Comparison of ENCODE assay signal across 14 cellular contexts in the genomic region with DNA sequence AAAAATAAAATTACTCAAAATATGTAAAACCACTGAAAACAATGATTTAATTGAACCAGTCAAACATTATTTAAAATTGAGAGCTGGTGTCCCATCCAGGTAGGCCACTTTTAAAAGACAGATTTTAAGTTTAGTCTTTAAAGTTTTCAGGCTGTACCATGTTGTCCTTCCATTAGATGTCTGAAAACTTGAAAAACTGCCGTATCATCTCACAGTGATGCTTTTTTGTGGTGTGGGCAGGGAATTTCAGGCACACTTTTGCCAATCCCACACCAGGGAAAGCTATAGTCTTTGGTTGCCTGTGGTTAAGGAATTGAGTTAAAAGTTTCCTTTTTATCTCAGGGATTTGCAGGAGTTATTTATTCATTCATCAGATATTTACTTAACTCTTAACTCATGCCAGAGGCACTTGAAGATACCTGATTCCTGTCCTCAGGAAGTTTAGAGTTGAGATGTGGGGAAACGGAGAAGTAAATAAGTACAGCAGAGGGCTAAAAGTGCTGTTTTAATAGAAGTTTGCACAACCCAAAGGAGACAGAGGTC. TPM values are rescaled to one million over a fixed set of nuclear protein-coding genes. Genes with fewer than 3 reads are reported as not detected.
DNase-seq lines count a peak whose midpoint lies in the region; ATAC-seq, FAIRE-seq and TF ChIP-seq lines count a peak whose summit lies in the region.
"Had no signal": no experiment of that assay in that cellular context is flagged by ENCODE, and none has a peak within 500 bp of the region (broad histone marks: within the 10 kb centered on the region; RNA-seq: fewer than 3 reads in every experiment).

No MANE protein-coding gene starts in this region.

- H3K4me1 Mint-ChIP-seq in CD4-positive, alpha-beta T cell (ENCODE audit: low read depth), result peaks cover 47% of the 10 kb centered on the region
- peaks cover 52% of the 10 kb centered on the region for H3K4me1 Mint-ChIP-seq in nephron

- no peak overlapping the region for H2AK9ac ChIP-seq in IMR-90 (replicated peaks; ENCODE audit: low read depth, low read length, poor library complexity)

- SMC1A ChIA-PET in GM12878 (lab: Charles Lee; ENCODE audit: uncharacterized antibody, unreplicated experiment), result interaction anchor here (0.8 to 2.2 kb wide), 4 partner anchors 12 to 96 kb away, joined by 4 to 10 read pairs (median 8); no protein-coding TSS in a partner anchor

- H2BK120ac ChIP-seq in IMR-90 (ENCODE audit: low read depth, low read length), result no peak overlapping the region

- no peak overlapping the region for H4K91ac ChIP-seq in IMR-90 (ENCODE audit: insufficient read depth, low read depth, low read length)

- H3K9ac ChIP-seq in IMR-90 (ENCODE audit: low read depth, low read length) (no peak overlapping the region), GM12878 (ENCODE audit: control insufficient read depth, insufficient read depth, low read length) (no peak overlapping the region)

- ATAC-seq in CD4-positive, alpha-beta T cell (ENCODE audit: poor library complexity), result no peak
- ATAC-seq in IMR-90 (ENCODE audit: low read depth) (no peak), GM12878 (no peak), GM18519 (IDR thresholded peaks at IDR 0.05; ENCODE audit: low FRiP score, unreplicated experiment) (no peak), heart right ventricle (no peak), HG02970 (IDR thresholded peaks at IDR 0.05; ENCODE audit: low FRiP score, unreplicated experiment) (no peak)
- ATAC-seq: stimulated activated naive CD8-positive, alpha-beta T cell treated with anti-CD3 and anti-CD28 coated beads, Interleukin-15, amount 100 ng/mL, for 72 hours had no signal

- H3K9me1 ChIP-seq in IMR-90 (ENCODE audit: insufficient read depth, low read length), result peaks cover 16% of the 10 kb centered on the region

- no peak overlapping the region for H2AFZ ChIP-seq in IMR-90 (replicated peaks; ENCODE audit: low read length, poor library complexity)
- no peak overlapping the region for H2AFZ ChIP-seq in GM12878 (ENCODE audit: control insufficient read depth, low read depth, low read length)

- H3K27me3 ChIP-seq in CD4-positive, alpha-beta T cell (ENCODE audit: control insufficient read depth, insufficient read depth, low read length), result no peaks in the 10 kb centered on the region
- H3K27me3 ChIP-seq in IMR-90 (ENCODE audit: control insufficient read depth, insufficient read depth, low read length), result no peaks in the 10 kb centered on the region
- no peaks in the 10 kb centered on the region for H3K27me3 ChIP-seq in GM12878 (replicated peaks in 1 of 2; ENCODE audit: control insufficient read depth in 2 of 2, insufficient read depth in 2 of 2, low read length in 1 of 2)
- H3K27me3 ChIP-seq in heart right ventricle, result no peaks in the 10 kb centered on the region
- H3K27me3 ChIP-seq: adrenal gland had no signal

- peaks cover 3 to 55% of the 10 kb centered on the region in 2 experiments for H3K79me1 ChIP-seq in IMR-90 (ENCODE audit: low read depth in 1 of 2, low read length in 2 of 2)

- peaks cover 30% of the 10 kb centered on the region for H3K79me2 ChIP-seq in GM12878 (ENCODE audit: control insufficient read depth, insufficient read depth, low read length)

- H3K4me3 Mint-ChIP-seq in CD4-positive, alpha-beta T cell, result peak overlapping the region; percentile 55
- peak overlapping the region in 2 of 3 experiments; percentile 2 to 37 for H3K4me3 Mint-ChIP-seq in nephron

- no peak for FAIRE-seq in GM12878 (lab: Jason Lieb, UNC)
- FAIRE-seq: frontal cortex had no signal

- no peak overlapping the region for H3K27ac ChIP-seq in CD4-positive, alpha-beta T cell (ENCODE audit: low read depth, low read length)
- H3K27ac ChIP-seq in IMR-90 (ENCODE audit: insufficient read depth, low read length) (no peak overlapping the region; the same call in 1 of the 2 replicates), GM12878 (ENCODE audit: control insufficient read depth, insufficient read depth) (no peak overlapping the region), heart right ventricle (no peak overlapping the region)
- H3K27ac ChIP-seq: adrenal gland had no signal

- CTCF ChIA-PET in CD4-positive, alpha-beta T cell (lab: Charles Lee), result no interaction called here
- CTCF ChIA-PET in IMR-90 (lab: Yijun Ruan, JAX), result no interaction called here
- CTCF ChIA-PET in GM12878 (lab: Yijun Ruan, JAX), result interaction anchor here (1.2 kb wide), 1 partner anchor 40 kb away, joined by 5 read pairs; no protein-coding TSS in a partner anchor

- WGBS in IMR-90 (ENCODE audit: extremely low coverage in 2 of 2, insufficient read length in 1 of 2), 2 experiments, result 75% methylated on average over 1 of the region's 2 CpGs; no CpG with 5 or more reads in 1 of the 2 experiments
- WGBS in GM12878 (ENCODE audit: insufficient coverage, insufficient replicate concordance, low lambda C conversion rate, missing lambda C conversion rate), result 96% methylated on average over 2 of the region's 2 CpGs
- WGBS in heart right ventricle, 2 donors, result 87 to 91% methylated on average over 2 of the region's 2 CpGs

- no peaks in the 10 kb centered on the region for H3K9me3 ChIP-seq in CD4-positive, alpha-beta T cell (ENCODE audit: control insufficient read depth, low read length)
- H3K9me3 ChIP-seq in IMR-90 (ENCODE audit: control insufficient read depth, insufficient read depth, low read length) (no peaks in the 10 kb centered on the region), GM12878 (replicated peaks; ENCODE audit: control insufficient read depth, insufficient read depth, low read length) (no peaks in the 10 kb centered on the region), heart right ventricle (no peaks in the 10 kb centered on the region)
- H3K9me3 ChIP-seq: adrenal gland had no signal

- no TSS peak for BruUV-seq in IMR-90 (replicated peaks; lab: Mats Ljungman, UMichigan)
- BruUV-seq in GM12878 (replicated peaks; lab: Mats Ljungman, UMichigan), result no TSS peak

- H3K14ac ChIP-seq in IMR-90 (replicated peaks; ENCODE audit: low read depth, low read length), result no peak overlapping the region; the same call in 1 of the 2 replicates

- H3K36me3 ChIP-seq in IMR-90 (ENCODE audit: control insufficient read depth, insufficient read depth, low read length) (0 out of 2 replicates have a peak, but pooled peaks cover 2% of the 10 kb centered on the region), GM12878 (ENCODE audit: control insufficient read depth in 2 of 2, insufficient read depth in 2 of 2, low read length in 1 of 2) (no peaks in the 10 kb centered on the region), heart right ventricle (no peaks in the 10 kb centered on the region)
- H3K36me3 ChIP-seq: adrenal gland had no signal

- in situ Hi-C loops in IMR-90 (cut with MboI; ENCODE audit: low sequenced_read_pairs) (no loop called here), GM12878 (cut with MboI) (no loop called here)

- H3K4ac ChIP-seq in IMR-90 (ENCODE audit: low read depth, low read length), result no peak overlapping the region

- POLR2A ChIA-PET in CD4-positive, alpha-beta T cell (lab: Charles Lee), result interaction anchor here (0.6 to 1.0 kb wide), 3 partner anchors 24 to 254 kb away, joined by 3 read pairs; no protein-coding TSS in a partner anchor
- POLR2A ChIA-PET in IMR-90 (lab: Charles Lee; ENCODE audit: unreplicated experiment) (interaction anchor here (0.7 kb wide), 1 partner anchor 86 kb away, joined by 12 read pairs; no protein-coding TSS in a partner anchor), GM12878 (lab: Charles Lee) (no interaction called here)

- H3K56ac ChIP-seq in IMR-90 (ENCODE audit: extremely low read depth, insufficient read depth, low read length), result no peak overlapping the region

- H4K5ac ChIP-seq in IMR-90 (ENCODE audit: low read depth, low read length), result no peak overlapping the region

- no peak overlapping the region for H2BK20ac ChIP-seq in IMR-90 (ENCODE audit: low read depth, low read length)

- no peak overlapping the region for H2BK15ac ChIP-seq in IMR-90 (ENCODE audit: low read depth, low read length)

- H3K4me2 ChIP-seq in IMR-90 (ENCODE audit: low read depth, low read length), result peak overlapping the region; percentile 30; the same call in 1 of the 2 replicates
- H3K4me2 ChIP-seq in GM12878 (ENCODE audit: control insufficient read depth, insufficient read depth), result peak overlapping the region; percentile 94; the same call in 1 of the 2 replicates

- RAD21 ChIA-PET in GM12878 (lab: Charles Lee; ENCODE audit: unreplicated experiment), result interaction anchor here (0.6 to 1.6 kb wide), 2 partner anchors 40 to 345 kb away, joined by 3 read pairs; no protein-coding TSS in a partner anchor

- H3K18ac ChIP-seq in IMR-90 (ENCODE audit: low read depth, low read length), result no peak overlapping the region

- TF ChIP-seq RAD21 in IMR-90 (IDR thresholded peaks at IDR 0.05; ENCODE audit: low read length), result no peak
- TF ChIP-seq RAD21 in GM12878 (IDR thresholded peaks at IDR 0.05; ENCODE audit: insufficient read depth, low read depth, low read length), result no peak

- no peak overlapping the region; the same call in 1 of the 2 replicates for H3K23ac ChIP-seq in IMR-90 (ENCODE audit: low read depth, low read length)

- H3K4me1 ChIP-seq in IMR-90 (ENCODE audit: control insufficient read depth, insufficient read depth, low read length), result peaks cover 24% of the 10 kb centered on the region
- H3K4me1 ChIP-seq in GM12878 (ENCODE audit: control insufficient read depth, insufficient read depth, low read length), result peaks cover 22% of the 10 kb centered on the region
- H3K4me1 ChIP-seq in heart right ventricle, result peaks cover 0 to 61% (median 34%) of the 10 kb centered on the region in 9 donors

- peak overlapping the region; percentile 60 for H3K27ac Mint-ChIP-seq in CD4-positive, alpha-beta T cell
- H3K27ac Mint-ChIP-seq in nephron, result no peak overlapping the region
- H3K27ac Mint-ChIP-seq: stimulated activated naive CD8-positive, alpha-beta T cell treated with anti-CD3 and anti-CD28 coated beads, Interleukin-15, amount 100 ng/mL, for 72 hours had no signal

- no peak overlapping the region for H2AK5ac ChIP-seq in IMR-90 (ENCODE audit: low read depth, low read length)

- H3K36me3 Mint-ChIP-seq in CD4-positive, alpha-beta T cell (ENCODE audit: low read depth), result peaks cover 13% of the 10 kb centered on the region
- peaks cover 6% of the 10 kb centered on the region for H3K36me3 Mint-ChIP-seq in nephron (ENCODE audit: low read depth)

- H3K4me3 ChIP-seq in IMR-90 (ENCODE audit: insufficient read depth, low read depth, low read length) (no peak overlapping the region), GM12878 (peak overlapping the region; percentile 1; the same call in 1 of the 2 replicates), heart right ventricle (no peak overlapping the region)

- TF ChIP-seq POLR2A in IMR-90 (IDR thresholded peaks at IDR 0.05; ENCODE audit: low read depth, low read length) (no peak), GM12878 (IDR thresholded peaks at IDR 0.05; ENCODE audit: low read depth, low read length) (no peak)

- H3K27me3 Mint-ChIP-seq in CD4-positive, alpha-beta T cell, result no peaks in the 10 kb centered on the region
- H3K27me3 Mint-ChIP-seq in nephron (ENCODE audit: low read depth), result no peaks in the 10 kb centered on the region
- H3K27me3 Mint-ChIP-seq: stimulated activated naive CD8-positive, alpha-beta T cell treated with anti-CD3 and anti-CD28 coated beads, Interleukin-15, amount 100 ng/mL, for 72 hours had no signal

- peak overlapping the region; percentile 27 for H2BK5ac ChIP-seq in IMR-90 (ENCODE audit: low read depth, low read length, poor library complexity, severe bottlenecking)

- H4K20me1 ChIP-seq in IMR-90 (ENCODE audit: insufficient read depth, low read length), result peaks cover 29% of the 10 kb centered on the region; the same call in 1 of the 2 replicates
- H4K20me1 ChIP-seq in GM12878 (ENCODE audit: control insufficient read depth, insufficient read depth), result no peaks in the 10 kb centered on the region

- dilution Hi-C loops in IMR-90 (cut with HindIII; ENCODE audit: low sequenced_read_pairs, unreplicated experiment), result no loop called here

- DNase-seq in CD4-positive, alpha-beta T cell, result no peak
- no peak for DNase-seq in IMR-90
- no peak for DNase-seq in GM12878 (ENCODE audit: low read depth, low spot score)
- no peak for DNase-seq in germinal center (ENCODE audit: low spot score)
- DNase-seq in heart right ventricle, result no peak
- DNase-seq: adrenal gland; NCI-H1105 treated with DMSO at 0.1 percent for 48 hours; NCI-H446; stimulated activated naive CD8-positive, alpha-beta T cell treated with anti-CD3 and anti-CD28 coated beads, Interleukin-15, amount 100 ng/mL, for 72 hours; T-helper 9 cell had no signal

- no peaks in the 10 kb centered on the region for H3K9me3 Mint-ChIP-seq in CD4-positive, alpha-beta T cell
- H3K9me3 Mint-ChIP-seq in nephron, result no peaks in the 10 kb centered on the region
- H3K9me3 Mint-ChIP-seq: stimulated activated naive CD8-positive, alpha-beta T cell treated with anti-CD3 and anti-CD28 coated beads, Interleukin-15, amount 100 ng/mL, for 72 hours had no signal

- no peak overlapping the region for H4K8ac ChIP-seq in IMR-90 (ENCODE audit: low read depth in 2 of 2, low read length in 2 of 2)

- no peak for TF ChIP-seq EP300 in GM12878 (IDR thresholded peaks at IDR 0.05; ENCODE audit: borderline replicate concordance in 1 of 2, control insufficient read depth in 1 of 2, low read depth in 2 of 2, low read length in 2 of 2)

- no peak for TF ChIP-seq CTCF in CD4-positive, alpha-beta T cell (IDR thresholded peaks at IDR 0.05)
- TF ChIP-seq CTCF in IMR-90 (conservative IDR thresholded peaks at IDR 0.05; ENCODE audit: low read depth, low read length) (no peak), GM12878 (IDR thresholded peaks at IDR 0.05 in 2 of 3, conservative IDR thresholded peaks at IDR 0.05 in 1 of 3; ENCODE audit: control insufficient read depth in 2 of 3, extremely low read depth in 1 of 3, insufficient read depth in 1 of 3, low read depth in 3 of 3, low read length in 3 of 3) (no peak), nephron (IDR thresholded peaks at IDR 0.05; ENCODE audit: unreplicated experiment in 3 of 3) (no peak), heart right ventricle (IDR thresholded peaks at IDR 0.05) (no peak)

- intact Hi-C loops in CD4-positive, alpha-beta T cell (cut with DNase I, micrococcal nuclease), result no loop called here
- intact Hi-C loops in IMR-90 (cut with micrococcal nuclease), result no loop called here
- intact Hi-C loops in GM12878 (cut with micrococcal nuclease; ENCODE audit: unreplicated experiment), result no loop called here
- intact Hi-C loops in heart right ventricle (cut with DNase I), result loop anchor here in 1 of 10 donors (10.0 kb wide), 1 partner anchor 85 kb away; no protein-coding TSS in a partner anchor

RNA-seq across cellular contexts. Expression of a gene that starts 3.2 kb away (rescaled TPM):
- 10 to 100 TPM; 10.1 to 11.4 TPM for total RNA-seq in CD4-positive, alpha-beta T cell
- total RNA-seq in IMR-90 (2012; rRNA removed) (47.5 and 58.0 TPM in 2 replicates), GM12878 (2014; rRNA removed) (5.2 and 6.9 TPM in 2 replicates), GM12878 (2014; rRNA removed; fragmentation: Illumina TruSeq; extraction: Trizol) (4.8 and 5.5 TPM in 2 replicates), GM12878 (2021) (12.7 and 15.7 TPM in 2 replicates), heart right ventricle (10 to 100 TPM in 3 of 10 donors, 1 to 10 TPM in 7; 8.1 to 15.7 (median 9.5) TPM)
- polyA plus RNA-seq in IMR-90 (2012; rRNA removed) (23.5 and 24.8 TPM in 2 replicates), GM12878 (2011; rRNA removed) (6.6 TPM in 2 replicates), GM12878 (2014; fragmentation: Illumina TruSeq; extraction: Trizol) (4.7 and 4.8 TPM in 2 replicates), GM12878 (2014; fragmentation: Nextera tagmentation; extraction: Ambion mirVana) (1 to 10 TPM; 1.2 to 1.4 TPM), GM12878 (2014; rRNA removed) (6.5 and 7.9 TPM in 2 replicates), GM12878 (2016; fragmentation: Nextera tagmentation; extraction: Ambion mirVana) (1 to 10 TPM; 1.3 to 2.2 TPM), heart right ventricle (1 to 10 TPM; 3.0 to 4.0 TPM)
- 7.3 and 30.5 TPM in 2 replicates for polyA plus RNA-seq in IMR-90 (2012; cell fraction: cytosol; rRNA removed)
- polyA plus RNA-seq in IMR-90 (2012; cell fraction: nucleus; rRNA removed; ENCODE audit: low replicate concordance), result 43.5 and 44.6 TPM in 2 replicates
- total RNA-seq in GM12878 (2013; cell fraction: nucleolus; rRNA removed), result 4.0 and 5.5 TPM in 2 replicates
- 1.5 TPM for polyA plus RNA-seq in GM12878 (2011; ENCODE audit: low read depth)
- 3.8 and 4.3 TPM in 2 replicates for polyA plus RNA-seq in GM12878 (2011; cell fraction: cytosol; rRNA removed)
- polyA plus RNA-seq in GM12878 (2011; cell fraction: nucleus; rRNA removed), result 7.3 and 7.5 TPM in 2 replicates
- polyA plus RNA-seq in GM12878 (2012), result 1.9 and 2.6 TPM in 2 replicates
- polyA minus RNA-seq in GM12878 (2011; rRNA and poly(A)+ RNA removed), result 6.2 and 7.2 TPM in 2 replicates
- polyA minus RNA-seq in GM12878 (2011; cell fraction: cytosol; rRNA and poly(A)+ RNA removed), result 7.0 and 7.4 TPM in 2 replicates
- 6.0 and 7.0 TPM in 2 replicates for polyA minus RNA-seq in GM12878 (2011; cell fraction: nucleus; rRNA and poly(A)+ RNA removed)

RNA-seq across cellular contexts. Expression of a gene that starts 57.7 kb away (rescaled TPM):
- 10 to 100 TPM; 40.1 to 40.3 TPM for total RNA-seq in CD4-positive, alpha-beta T cell
- total RNA-seq in IMR-90 (2012; rRNA removed) (30.0 and 32.1 TPM in 2 replicates), GM12878 (2014; rRNA removed) (32.4 and 34.6 TPM in 2 replicates), GM12878 (2014; rRNA removed; fragmentation: Illumina TruSeq; extraction: Trizol) (30.9 and 32.5 TPM in 2 replicates), GM12878 (2021) (80.9 and 82.2 TPM in 2 replicates), heart right ventricle (10 to 100 TPM; 19.1 to 32.8 (median 26.8) TPM)
- polyA plus RNA-seq in IMR-90 (2012; rRNA removed) (60.3 and 61.8 TPM in 2 replicates), GM12878 (2011; rRNA removed) (84.0 and 101 TPM in 2 replicates), GM12878 (2014; fragmentation: Illumina TruSeq; extraction: Trizol) (97.7 and 111 TPM in 2 replicates), GM12878 (2014; fragmentation: Nextera tagmentation; extraction: Ambion mirVana) (10 to 100 TPM; 52.5 to 85.8 TPM), GM12878 (2014; rRNA removed) (67.5 and 73.4 TPM in 2 replicates), GM12878 (2016; fragmentation: Nextera tagmentation; extraction: Ambion mirVana) (100 to 1,000 TPM; 126 to 131 TPM), heart right ventricle (10 to 100 TPM; 13.0 to 22.8 TPM)
- 24.3 and 27.2 TPM in 2 replicates for polyA plus RNA-seq in IMR-90 (2012; cell fraction: cytosol; rRNA removed)
- polyA plus RNA-seq in IMR-90 (2012; cell fraction: nucleus; rRNA removed; ENCODE audit: low replicate concordance), result 43.2 and 50.8 TPM in 2 replicates
- 38.2 and 39.3 TPM in 2 replicates for total RNA-seq in GM12878 (2013; cell fraction: nucleolus; rRNA removed)
- 37.1 TPM for polyA plus RNA-seq in GM12878 (2011; ENCODE audit: low read depth)
- polyA plus RNA-seq in GM12878 (2011; cell fraction: cytosol; rRNA removed), result 78.8 and 86.9 TPM in 2 replicates
- polyA plus RNA-seq in GM12878 (2011; cell fraction: nucleus; rRNA removed), result 75.7 and 80.1 TPM in 2 replicates
- polyA plus RNA-seq in GM12878 (2012), result 38.1 and 42.2 TPM in 2 replicates
- polyA minus RNA-seq in GM12878 (2011; rRNA and poly(A)+ RNA removed), result 133 and 164 TPM in 2 replicates
- 25.5 and 45.0 TPM in 2 replicates for polyA minus RNA-seq in GM12878 (2011; cell fraction: cytosol; rRNA and poly(A)+ RNA removed)
- 21.5 and 43.9 TPM in 2 replicates for polyA minus RNA-seq in GM12878 (2011; cell fraction: nucleus; rRNA and poly(A)+ RNA removed)

RNA-seq across cellular contexts. Expression of a gene that starts 57.7 kb away (rescaled TPM):
- total RNA-seq in CD4-positive, alpha-beta T cell, result 10 to 100 TPM; 25.8 to 28.5 TPM
- total RNA-seq in IMR-90 (2012; rRNA removed) (40.8 and 47.1 TPM in 2 replicates), GM12878 (2014; rRNA removed) (42.0 and 44.1 TPM in 2 replicates), GM12878 (2014; rRNA removed; fragmentation: Illumina TruSeq; extraction: Trizol) (91.6 and 93.4 TPM in 2 replicates), GM12878 (2021) (130 and 133 TPM in 2 replicates), heart right ventricle (10 to 100 TPM; 46.1 to 80.6 (median 55.6) TPM)
- polyA plus RNA-seq in IMR-90 (2012; rRNA removed) (95.6 and 122 TPM in 2 replicates), GM12878 (2011; rRNA removed) (78.0 and 121 TPM in 2 replicates), GM12878 (2014; fragmentation: Illumina TruSeq; extraction: Trizol) (136 and 159 TPM in 2 replicates), GM12878 (2014; fragmentation: Nextera tagmentation; extraction: Ambion mirVana) (10 to 100 TPM; 18.5 to 52.7 TPM), GM12878 (2014; rRNA removed) (146 and 153 TPM in 2 replicates), GM12878 (2016; fragmentation: Nextera tagmentation; extraction: Ambion mirVana) (100 to 1,000 TPM; 101 to 103 TPM), heart right ventricle (10 to 100 TPM; 17.2 to 38.0 TPM)
- 40.0 and 73.4 TPM in 2 replicates for polyA plus RNA-seq in IMR-90 (2012; cell fraction: cytosol; rRNA removed)
- polyA plus RNA-seq in IMR-90 (2012; cell fraction: nucleus; rRNA removed; ENCODE audit: low replicate concordance), result 40.8 and 52.9 TPM in 2 replicates
- total RNA-seq in GM12878 (2013; cell fraction: nucleolus; rRNA removed), result 47.3 and 60.4 TPM in 2 replicates
- 55.6 TPM for polyA plus RNA-seq in GM12878 (2011; ENCODE audit: low read depth)
- polyA plus RNA-seq in GM12878 (2011; cell fraction: cytosol; rRNA removed), result 164 and 178 TPM in 2 replicates
- 64.6 and 64.7 TPM in 2 replicates for polyA plus RNA-seq in GM12878 (2011; cell fraction: nucleus; rRNA removed)
- polyA plus RNA-seq in GM12878 (2012), result 67.6 and 70.3 TPM in 2 replicates
- 65.8 and 129 TPM in 2 replicates for polyA minus RNA-seq in GM12878 (2011; rRNA and poly(A)+ RNA removed)
- 37.8 and 41.9 TPM in 2 replicates for polyA minus RNA-seq in GM12878 (2011; cell fraction: cytosol; rRNA and poly(A)+ RNA removed)
- 14.6 and 21.5 TPM in 2 replicates for polyA minus RNA-seq in GM12878 (2011; cell fraction: nucleus; rRNA and poly(A)+ RNA removed)
